ENCODE assay signal across 13 cellular contexts in genomic region chr6:112802154-112802553, GRCh38.
DNase-seq lines count a peak whose midpoint lies in the region; ATAC-seq and TF ChIP-seq lines count a peak whose summit lies in the region.
"Had no signal": no experiment of that assay in that cellular context is flagged by ENCODE, and none has a peak within 500 bp of the region (broad histone marks: within the 10 kb centered on the region; RNA-seq: fewer than 3 reads in every experiment).

No MANE protein-coding gene starts in this region.

- DNase-seq in H4 (ENCODE audit: low spot score) (peak; percentile 11), fibroblast of peridontal ligament (ENCODE audit: extremely low read depth) (peak; percentile 98), sciatic nerve (ENCODE audit: low spot score) (no peak), BE2C (no peak), NCI-H774 (lab: John Stamatoyannopoulos, UW) (no peak)
- DNase-seq: effector memory CD4-positive, alpha-beta T cell; naive thymus-derived CD8-positive, alpha-beta T cell; NCI-H1105; T-helper 1 cell had no signal

- ATAC-seq in SK-N-SH treated with all-trans-retinoic acid at 6 μM for 48 hours (peak; percentile 94), sciatic nerve (peak; percentile 42), HG02588 (IDR thresholded peaks at IDR 0.05; ENCODE audit: unreplicated experiment) (no peak), HG03565 (IDR thresholded peaks at IDR 0.05; ENCODE audit: unreplicated experiment) (no peak)
- ATAC-seq: activated naive CD4-positive, alpha-beta T cell treated with anti-CD3 and anti-CD28 coated beads, Interleukin-2, amount 50 U/mL, for 72 hours; naive thymus-derived CD8-positive, alpha-beta T cell had no signal

- no peaks in the 10 kb centered on the region for H3K9me3 ChIP-seq in BE2C

- no peak for TF ChIP-seq CTCF in BE2C (IDR thresholded peaks at IDR 0.05; ENCODE audit: low read depth, low read length)

- intact Hi-C loops in sciatic nerve (cut with DNase I), result no loop called here

- no peaks in the 10 kb centered on the region for H3K4me1 ChIP-seq in BE2C

- H3K4me3 ChIP-seq in BE2C (ENCODE audit: low read depth, low read length), result no peak overlapping the region

- no peaks in the 10 kb centered on the region for H3K27me3 ChIP-seq in BE2C

- no peaks in the 10 kb centered on the region for H3K36me3 ChIP-seq in BE2C

TF ChIP-seq in SK-N-SH treated with all-trans-retinoic acid at 6 μM for 48 hours, 23 proteins besides CTCF, POLR2A, EP300 and RAD21:
- TF ChIP-seq ZNF565 (CRISPR knock-in tag; conservative IDR thresholded peaks at IDR 0.05; ENCODE audit: low read depth) (no peak), CSDC2 (CRISPR knock-in tag; IDR thresholded peaks at IDR 0.05) (no peak)
TF ChIP-seq in SK-N-SH treated with all-trans-retinoic acid at 6 μM for 48 hours: peak in this region for 0.

Comparison
In these comparisons a context has a peak if more than half of its experiments do, and no peak if none do; other contexts are left out.
1. DNase-seq: peak in H4 (single experiment) and fibroblast of peridontal ligament (single experiment); none in sciatic nerve (single experiment), BE2C (single experiment) and NCI-H774 (single experiment).
2. ATAC-seq: peak in SK-N-SH treated with all-trans-retinoic acid at 6 μM for 48 hours (single experiment) and sciatic nerve (single experiment); none in HG02588 (single experiment) and HG03565 (single experiment).